In the genomic region with DNA sequence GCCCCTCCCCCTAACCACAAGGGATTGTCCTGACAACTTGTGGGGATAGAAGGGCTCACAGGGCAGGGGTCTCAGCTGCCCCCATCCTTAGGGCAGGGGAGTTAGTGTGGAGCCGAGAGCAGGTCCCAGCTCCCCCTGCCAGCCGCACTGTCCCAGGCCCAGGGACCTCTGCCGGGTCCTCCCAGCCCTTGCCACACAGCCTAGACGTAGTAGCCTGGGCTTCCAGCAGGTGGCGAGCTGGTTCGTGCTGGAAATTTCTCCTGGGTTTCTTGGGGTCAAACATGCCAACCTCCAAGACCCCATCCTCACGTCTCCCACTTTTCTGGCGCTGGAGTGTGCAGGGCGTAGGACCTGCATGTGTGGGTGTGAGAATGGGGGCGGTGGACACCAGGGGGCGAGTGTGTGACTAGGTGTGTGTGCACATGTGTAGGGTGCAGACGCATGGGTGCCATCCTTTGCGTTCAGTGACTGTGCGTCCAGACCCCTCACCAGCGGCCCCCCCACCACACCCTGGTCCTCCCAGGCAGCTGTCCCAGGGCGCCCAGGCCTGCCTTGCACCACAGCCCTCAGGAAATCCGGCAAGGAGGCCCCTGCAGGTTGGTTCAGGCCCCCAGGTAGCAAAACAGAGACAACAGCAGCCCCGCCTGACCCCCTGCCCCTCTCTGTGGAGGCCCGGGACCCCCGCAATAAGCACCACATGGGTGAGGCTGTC, we compare ENCODE assay signal across 8 cellular contexts. TPM values are rescaled to one million over a fixed set of nuclear protein-coding genes. Genes with fewer than 3 reads are reported as not detected.
DNase-seq lines count a peak whose midpoint lies in the region; ATAC-seq and TF ChIP-seq lines count a peak whose summit lies in the region.

No MANE protein-coding gene starts in this region.

- H3K9me3 ChIP-seq in gastrocnemius medialis, result no peaks in the 10 kb centered on the region

- H3K27me3 ChIP-seq in gastrocnemius medialis, result no peaks in the 10 kb centered on the region

- no peak overlapping the region for H3K27ac ChIP-seq in gastrocnemius medialis

- H3K4me1 ChIP-seq in gastrocnemius medialis, result peaks cover 0 to 2% of the 10 kb centered on the region in 2 donors

- H3K36me3 ChIP-seq in gastrocnemius medialis, result peaks cover 0 to 8% of the 10 kb centered on the region in 2 donors

- intact Hi-C loops in gastrocnemius medialis (cut with DNase I; ENCODE audit: low total_unique reads), result no loop called here

- TF ChIP-seq CTCF in foreskin fibroblast (IDR thresholded peaks at IDR 0.05; ENCODE audit: low read depth, low read length) (peak; percentile 85), gastrocnemius medialis (IDR thresholded peaks at IDR 0.05 in 4 of 5, conservative IDR thresholded peaks at IDR 0.05 in 1 of 5) (peak; percentile 6 to 54 (median 27))

- peak; percentile 78 for DNase-seq in D341Med (ENCODE audit: low spot score)
- DNase-seq in KBM-7, result peak; percentile 52
- peak; percentile 44 for DNase-seq in activated CD8-positive, alpha-beta memory T cell treated with anti-CD3 and anti-CD28 coated beads, Interleukin-2, amount 50 U/mL, for 4 hours
- peak in 1 of 2 donors; percentile 59 for DNase-seq in foreskin fibroblast
- no peak for DNase-seq in gastrocnemius medialis
- DNase-seq in effector CD4-positive, alpha-beta T cell, result no peak

- no peak overlapping the region for H3K4me3 ChIP-seq in foreskin fibroblast (ENCODE audit: low read depth in 1 of 2, low read length in 2 of 2)
- no peak overlapping the region for H3K4me3 ChIP-seq in gastrocnemius medialis

- ATAC-seq in gastrocnemius medialis, result no peak
- no peak for ATAC-seq in GM19452 (IDR thresholded peaks at IDR 0.05; ENCODE audit: unreplicated experiment)
- ATAC-seq in GM21515 (IDR thresholded peaks at IDR 0.05; ENCODE audit: unreplicated experiment), result no peak

- no peak for TF ChIP-seq POLR2A in gastrocnemius medialis (IDR thresholded peaks at IDR 0.05)

- in situ Hi-C loops in KBM-7 (cut with MboI; ENCODE audit: low pct_unique_long_range_greater_than_20kb, low sequenced_read_pairs), result no loop called here
- in situ Hi-C loops in gastrocnemius medialis (cut with MboI; ENCODE audit: low sequenced_read_pairs in 4 of 4), result no loop called here

RNA-seq across cellular contexts. Expression of a gene that starts 29.5 kb away (rescaled TPM):
- total RNA-seq in gastrocnemius medialis, result 1 to 10 TPM; 1.8 to 6.4 (median 4.5) TPM

RNA-seq across cellular contexts. Expression of a gene that starts 41.5 kb away (rescaled TPM):
- total RNA-seq in gastrocnemius medialis, result 10 to 100 TPM in 1 of 4 donors, under 1 TPM in 2, not detected in 1; 0.38 to 10.9 (median 0.53) TPM

Comparison
In these comparisons a context has a peak if more than half of its experiments do, and no peak if none do; other contexts are left out.
1. DNase-seq: peak in D341Med (single experiment), KBM-7 (single experiment) and activated CD8-positive, alpha-beta memory T cell treated with anti-CD3 and anti-CD28 coated beads, Interleukin-2, amount 50 U/mL, for 4 hours (single experiment); none in gastrocnemius medialis (0 of 2) and effector CD4-positive, alpha-beta T cell (single experiment).